ENCODE assay signal across 21 cellular contexts in the genomic region with DNA sequence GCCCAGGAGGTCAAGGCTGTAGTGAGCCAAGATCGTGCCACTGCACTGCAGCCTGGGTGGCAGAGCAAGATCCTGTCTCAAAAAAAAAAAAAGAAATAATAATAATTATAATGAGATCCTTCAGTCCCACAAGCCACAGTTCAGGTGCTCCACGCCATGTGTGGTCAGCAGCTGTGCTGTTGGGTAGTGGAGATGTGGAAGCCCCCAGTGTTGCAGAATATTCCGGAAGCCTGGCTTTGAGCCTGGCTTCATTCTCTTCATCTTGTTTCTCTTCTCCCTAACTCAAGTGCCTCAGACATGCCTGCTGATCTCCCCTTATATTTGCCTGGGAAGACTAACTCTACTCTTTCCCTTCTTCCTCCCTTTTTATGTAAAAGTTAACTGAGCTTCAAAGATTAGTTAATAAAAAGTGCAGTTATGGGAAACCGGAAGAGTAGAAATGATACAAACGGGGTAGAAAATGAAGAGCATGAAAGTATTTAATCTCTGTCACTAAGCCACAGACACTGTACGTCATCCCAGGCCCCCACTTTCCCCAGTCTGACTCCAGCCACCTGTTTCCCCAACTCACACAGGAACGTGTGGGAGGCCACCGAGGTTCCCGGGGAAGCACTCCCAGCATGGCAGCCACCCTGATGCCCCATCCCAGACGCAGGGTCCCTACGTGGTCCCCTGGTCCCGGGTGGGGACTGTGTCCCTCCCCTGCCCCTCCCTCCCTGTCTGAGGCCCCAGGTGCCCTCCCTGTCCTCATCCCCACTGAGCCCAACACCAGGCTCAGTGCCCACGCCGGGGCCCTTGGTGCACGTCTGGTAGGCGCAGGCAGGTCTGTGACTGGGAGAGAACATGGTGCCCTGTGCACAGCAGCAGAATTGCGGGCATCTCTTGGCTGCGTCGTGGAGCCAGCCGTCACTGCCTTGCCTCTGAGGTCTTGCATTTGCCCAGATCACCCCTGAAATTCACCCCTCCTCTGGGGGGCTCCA. TPM values are rescaled to one million over a fixed set of nuclear protein-coding genes. Genes with fewer than 3 reads are reported as not detected.
DNase-seq lines count a peak whose midpoint lies in the region; ATAC-seq and TF ChIP-seq lines count a peak whose summit lies in the region.
"Had no signal": no experiment of that assay in that cellular context is flagged by ENCODE, and none has a peak within 500 bp of the region (broad histone marks: within the 10 kb centered on the region; RNA-seq: fewer than 3 reads in every experiment).

No MANE protein-coding gene starts in this region.

- no peak for TF ChIP-seq CTCF in IMR-90 (conservative IDR thresholded peaks at IDR 0.05; ENCODE audit: low read depth, low read length)
- no peak for TF ChIP-seq CTCF in endothelial cell (IDR thresholded peaks at IDR 0.05; ENCODE audit: unreplicated experiment)
- no peak for TF ChIP-seq CTCF in neural progenitor cell (IDR thresholded peaks at IDR 0.05)

- H3K4me3 ChIP-seq in IMR-90 (ENCODE audit: insufficient read depth, low read depth, low read length) (no peak overlapping the region), neural progenitor cell (no peak overlapping the region)
- H3K4me3 ChIP-seq: GM23338, K562 had no signal

- H3K9me3 Mint-ChIP-seq in endothelial cell (ENCODE audit: unreplicated experiment) (no peaks in the 10 kb centered on the region), neural progenitor cell (peaks cover 3% of the 10 kb centered on the region)
- H3K9me3 Mint-ChIP-seq: GM23338 had no signal

- H3K18ac ChIP-seq in IMR-90 (ENCODE audit: low read depth, low read length), result no peak overlapping the region

- H2BK5ac ChIP-seq in IMR-90 (ENCODE audit: low read depth, low read length, poor library complexity, severe bottlenecking), result no peak overlapping the region

- H3K27ac Mint-ChIP-seq in endothelial cell (ENCODE audit: unreplicated experiment), result peak overlapping the region; percentile 62
- H3K27ac Mint-ChIP-seq in neural progenitor cell, result peak overlapping the region; percentile 13
- H3K27ac Mint-ChIP-seq: GM23338 had no signal

- no peak overlapping the region for H2BK120ac ChIP-seq in IMR-90 (ENCODE audit: low read depth, low read length)

- H3K79me1 ChIP-seq in IMR-90 (ENCODE audit: low read depth in 1 of 2, low read length in 2 of 2), result peaks cover 15 to 62% of the 10 kb centered on the region in 2 experiments

- no peak overlapping the region for H4K8ac ChIP-seq in IMR-90 (ENCODE audit: low read depth in 2 of 2, low read length in 2 of 2)

- H2AFZ ChIP-seq in IMR-90 (replicated peaks; ENCODE audit: low read length, poor library complexity) (no peak overlapping the region), neural progenitor cell (replicated peaks) (no peak overlapping the region)
- H2AFZ ChIP-seq: GM23338 had no signal

- H3K23ac ChIP-seq in IMR-90 (ENCODE audit: low read depth, low read length), result no peak overlapping the region

- H3K4me1 Mint-ChIP-seq in endothelial cell (ENCODE audit: unreplicated experiment) (peaks cover 8% of the 10 kb centered on the region), neural progenitor cell (peaks cover 10% of the 10 kb centered on the region)

- dilution Hi-C loops in IMR-90 (cut with HindIII; ENCODE audit: low sequenced_read_pairs, unreplicated experiment), result no loop called here

- no peaks in the 10 kb centered on the region for H3K27me3 ChIP-seq in IMR-90 (ENCODE audit: control insufficient read depth, insufficient read depth, low read length)
- no peaks in the 10 kb centered on the region for H3K27me3 ChIP-seq in neural progenitor cell

- H3K9me1 ChIP-seq in IMR-90 (ENCODE audit: insufficient read depth, low read length), result peaks cover 9% of the 10 kb centered on the region

- H3K27me3 Mint-ChIP-seq in endothelial cell (ENCODE audit: unreplicated experiment) (peaks cover 15% of the 10 kb centered on the region), neural progenitor cell (ENCODE audit: insufficient read depth, low read depth) (peaks cover 5% of the 10 kb centered on the region)

- H3K4me1 ChIP-seq in IMR-90 (ENCODE audit: control insufficient read depth, insufficient read depth, low read length) (peaks cover 12% of the 10 kb centered on the region), neural progenitor cell (no peaks in the 10 kb centered on the region)

- no peak for TF ChIP-seq POLR2A in IMR-90 (IDR thresholded peaks at IDR 0.05; ENCODE audit: low read depth, low read length)

- BruUV-seq in IMR-90 (replicated peaks; lab: Mats Ljungman, UMichigan), result no TSS peak

- 98% methylated on average over 7 of the region's 20 CpGs; no CpG with 5 or more reads in 1 of the 2 experiments for WGBS in IMR-90 (ENCODE audit: extremely low coverage in 2 of 2, insufficient read length in 1 of 2), 2 experiments

- DNase-seq in IMR-90 (no peak), LHCN-M2 (ENCODE audit: low read depth) (peak; percentile 67), endothelial cell (ENCODE audit: low spot score) (no peak), neural progenitor cell (ENCODE audit: low spot score) (no peak), NOMO-1 treated with dmso at 0.1 percent for 144 hours (lab: John Stamatoyannopoulos, UW; ENCODE audit: unreplicated experiment) (no peak), midbrain (lab: John Stamatoyannopoulos, UW) (no peak)
- DNase-seq: ACHN; C1 segment of cervical spinal cord; DMS79; HCEC 1CT; NCI-H1694 treated with DMSO at 0.1 percent for 48 hours; NCI-H2107; NCI-H510A; NCI-H748 treated with DMSO at 0.1 percent for 48 hours; NK-92 treated with Interleukin-12 subunit alpha and Interleukin-12 subunit beta, amount 100 ng/mL, for 24 hours; SIG-M5 had no signal

- peaks cover 53% of the 10 kb centered on the region for H3K79me2 ChIP-seq in neural progenitor cell (ENCODE audit: low read depth)

- H3K9me3 ChIP-seq in IMR-90 (ENCODE audit: control insufficient read depth, insufficient read depth, low read length) (no peaks in the 10 kb centered on the region), neural progenitor cell (ENCODE audit: low read depth) (no peaks in the 10 kb centered on the region)

- H4K91ac ChIP-seq in IMR-90 (ENCODE audit: insufficient read depth, low read depth, low read length), result no peak overlapping the region

- H3K4me2 ChIP-seq in IMR-90 (ENCODE audit: low read depth, low read length), result no peak overlapping the region
- H3K4me2 ChIP-seq in neural progenitor cell, result no peak overlapping the region
- H3K4me2 ChIP-seq: GM23338 had no signal

- ATAC-seq in IMR-90 (ENCODE audit: low read depth) (no peak), HG02885 (IDR thresholded peaks at IDR 0.05; ENCODE audit: poor library complexity, unreplicated experiment) (no peak)
- ATAC-seq: GM23338, K562 had no signal

- CTCF ChIA-PET in IMR-90 (lab: Yijun Ruan, JAX), result no interaction called here

- POLR2A ChIA-PET in IMR-90 (lab: Charles Lee; ENCODE audit: unreplicated experiment), result no interaction called here

- no peak overlapping the region for H2BK20ac ChIP-seq in IMR-90 (ENCODE audit: low read depth, low read length)

- no peak overlapping the region for H4K5ac ChIP-seq in IMR-90 (ENCODE audit: low read depth, low read length)

- TF ChIP-seq RAD21 in IMR-90 (IDR thresholded peaks at IDR 0.05; ENCODE audit: low read length), result no peak

- intact Hi-C loops in IMR-90 (cut with micrococcal nuclease), result no loop called here

- peaks cover 25% of the 10 kb centered on the region for H3K36me3 Mint-ChIP-seq in endothelial cell (ENCODE audit: low read depth, unreplicated experiment)
- H3K36me3 Mint-ChIP-seq in neural progenitor cell, result peaks cover 31% of the 10 kb centered on the region

- H3K56ac ChIP-seq in IMR-90 (ENCODE audit: extremely low read depth, insufficient read depth, low read length), result no peak overlapping the region

- peak overlapping the region; percentile 51 for H2AK9ac ChIP-seq in IMR-90 (replicated peaks; ENCODE audit: low read depth, low read length, poor library complexity)

- H3K14ac ChIP-seq in IMR-90 (replicated peaks; ENCODE audit: low read depth, low read length), result no peak overlapping the region

- H2BK15ac ChIP-seq in IMR-90 (ENCODE audit: low read depth, low read length), result no peak overlapping the region

- in situ Hi-C loops in IMR-90 (cut with MboI; ENCODE audit: low sequenced_read_pairs), result no loop called here

- H3F3A ChIP-seq in neural progenitor cell (ENCODE audit: low read depth), result peaks cover 3% of the 10 kb centered on the region

- no peak overlapping the region for H3K4ac ChIP-seq in IMR-90 (ENCODE audit: low read depth, low read length)

- H3K36me3 ChIP-seq in IMR-90 (ENCODE audit: control insufficient read depth, insufficient read depth, low read length) (peaks cover 33% of the 10 kb centered on the region), neural progenitor cell (no peaks in the 10 kb centered on the region)

- H3K27ac ChIP-seq in IMR-90 (ENCODE audit: insufficient read depth, low read length) (no peak overlapping the region), neural progenitor cell (peak overlapping the region; percentile 20)

- H3K9ac ChIP-seq in IMR-90 (ENCODE audit: low read depth, low read length) (no peak overlapping the region), neural progenitor cell (no peak overlapping the region)

- H2AK5ac ChIP-seq in IMR-90 (ENCODE audit: low read depth, low read length), result no peak overlapping the region

- H4K20me1 ChIP-seq in IMR-90 (ENCODE audit: insufficient read depth, low read length) (peaks cover 68% of the 10 kb centered on the region), neural progenitor cell (ENCODE audit: low read depth) (peaks cover 55% of the 10 kb centered on the region)

- H3K4me3 Mint-ChIP-seq in endothelial cell (ENCODE audit: unreplicated experiment) (peak overlapping the region; percentile 72), neural progenitor cell (no peak overlapping the region)
- H3K4me3 Mint-ChIP-seq: GM23338 had no signal

RNA-seq across cellular contexts. Expression of gene PCGF3, which starts 24.0 kb away (rescaled TPM):
- total RNA-seq in IMR-90 (2012; rRNA removed) (40.0 and 45.0 TPM in 2 replicates), LHCN-M2 (2014; rRNA removed) (66.3 and 69.6 TPM in 2 replicates), endothelial cell (ENCODE audit: unreplicated experiment) (84.5 TPM), neural progenitor cell (ENCODE audit: low replicate concordance) (44.7 and 59.1 TPM in 2 replicates)
- polyA plus RNA-seq in IMR-90 (2012; rRNA removed), result 55.3 and 59.4 TPM in 2 replicates
- 33.1 and 59.8 TPM in 2 replicates for polyA plus RNA-seq in IMR-90 (2012; cell fraction: cytosol; rRNA removed)
- polyA plus RNA-seq in IMR-90 (2012; cell fraction: nucleus; rRNA removed; ENCODE audit: low replicate concordance), result 190 and 236 TPM in 2 replicates
- polyA plus RNA-seq in LHCN-M2 (2012), result 26.8 TPM

RNA-seq across cellular contexts. Expression of gene SLC49A3, which starts 40.7 kb away (rescaled TPM):
- total RNA-seq in IMR-90 (2012; rRNA removed) (under 0.01 TPM in 2 replicates), LHCN-M2 (2014; rRNA removed) (0.17 TPM in 1 of 2 replicates, not detected in the other), endothelial cell (ENCODE audit: unreplicated experiment) (19.9 TPM), neural progenitor cell (ENCODE audit: low replicate concordance) (1.9 and 3.4 TPM in 2 replicates)
- polyA plus RNA-seq in IMR-90 (2012; rRNA removed), result 0.32 and 0.36 TPM in 2 replicates
- 0.09 and 0.27 TPM in 2 replicates for polyA plus RNA-seq in IMR-90 (2012; cell fraction: cytosol; rRNA removed)
- polyA plus RNA-seq in IMR-90 (2012; cell fraction: nucleus; rRNA removed; ENCODE audit: low replicate concordance), result 0.54 and 1.4 TPM in 2 replicates
- 0.33 TPM for polyA plus RNA-seq in LHCN-M2 (2012)
- total RNA-seq: OCI-LY7, RPMI7951 had no signal

RNA-seq across cellular contexts. Expression of gene MYL5, which starts 55.3 kb away (rescaled TPM):
- total RNA-seq in IMR-90 (2012; rRNA removed) (5.0 and 9.1 TPM in 2 replicates), LHCN-M2 (2014; rRNA removed) (8.1 and 10.4 TPM in 2 replicates), endothelial cell (ENCODE audit: unreplicated experiment) (23.2 TPM), neural progenitor cell (ENCODE audit: low replicate concordance) (0.21 and 10.0 TPM in 2 replicates)
- 16.0 and 17.8 TPM in 2 replicates for polyA plus RNA-seq in IMR-90 (2012; rRNA removed)
- 10.5 and 14.2 TPM in 2 replicates for polyA plus RNA-seq in IMR-90 (2012; cell fraction: cytosol; rRNA removed)
- 68.7 and 78.0 TPM in 2 replicates for polyA plus RNA-seq in IMR-90 (2012; cell fraction: nucleus; rRNA removed; ENCODE audit: low replicate concordance)
- 23.0 TPM for polyA plus RNA-seq in LHCN-M2 (2012)

RNA-seq across cellular contexts. Expression of gene ATP5ME, which starts 55.5 kb away (rescaled TPM):
- total RNA-seq in IMR-90 (2012; rRNA removed) (39.3 and 62.2 TPM in 2 replicates), LHCN-M2 (2014; rRNA removed) (54.2 and 67.9 TPM in 2 replicates), endothelial cell (ENCODE audit: unreplicated experiment) (289 TPM), neural progenitor cell (ENCODE audit: low replicate concordance) (95.1 and 114 TPM in 2 replicates)
- 603 and 663 TPM in 2 replicates for polyA plus RNA-seq in IMR-90 (2012; rRNA removed)
- 498 and 689 TPM in 2 replicates for polyA plus RNA-seq in IMR-90 (2012; cell fraction: cytosol; rRNA removed)
- 88.5 and 91.8 TPM in 2 replicates for polyA plus RNA-seq in IMR-90 (2012; cell fraction: nucleus; rRNA removed; ENCODE audit: low replicate concordance)
- polyA plus RNA-seq in LHCN-M2 (2012), result 1,170 TPM
